28 cellular contexts compared by ENCODE assay signal in genomic region chr6:352474-352873, GRCh38. TPM values are rescaled to one million over a fixed set of nuclear protein-coding genes. Genes with fewer than 3 reads are reported as not detected.
"Had no signal": no experiment of that assay in that cellular context is flagged by ENCODE, and none has a peak within 500 bp of the region (broad histone marks: within the 10 kb centered on the region; RNA-seq: fewer than 3 reads in every experiment).

No MANE protein-coding gene starts in this region.

- H3K36me3 ChIP-seq: brain microvascular endothelial cell had no signal

- FAIRE-seq: astrocyte had no signal

- H3K27me3 ChIP-seq: brain microvascular endothelial cell, esophagus squamous epithelium, left lung, tibial nerve had no signal

- DNase-seq: activated CD4-positive, alpha-beta T cell treated with anti-CD3 and anti-CD28 coated beads for 4 hours; activated CD4-positive, alpha-beta T cell treated with anti-CD3 and anti-CD28 coated beads, Interleukin-2, amount 50 U/mL, for 4 hours; activated CD8-positive, alpha-beta memory T cell treated with anti-CD3 and anti-CD28 coated beads, Interleukin-2, amount 50 U/mL, for 4 hours; activated gamma-delta T cell treated with Interleukin-2 at 50 U/mL for 16 hours; activated naive CD4-positive, alpha-beta T cell treated with anti-CD3 and anti-CD28 coated beads, Interleukin-2, amount 50 U/mL, for 16 hours; activated T-cell treated with anti-CD3 and anti-CD28 coated beads, Interleukin-2, amount 50 U/mL, for 1 hour; amniotic stem cell; brain microvascular endothelial cell; central memory CD4-positive, alpha-beta T cell; dermis blood vessel endothelial cell; effector CD4-positive, alpha-beta T cell; esophagus squamous epithelium; foreskin melanocyte; kidney glomerular epithelial cell; left lung; stimulated activated CD4-positive, alpha-beta T cell treated with anti-CD3 and anti-CD28 coated beads, Interleukin-1b, Interleukin-23, amount 100 ng/mL, for 48 hours; stimulated activated CD4-positive, alpha-beta T cell treated with anti-CD3 and anti-CD28 coated beads, Interleukin-4, amount 100 ng/mL, for 4 hours; stimulated activated CD8-positive, alpha-beta memory T cell treated with anti-CD3 and anti-CD28 coated beads, Interleukin-4, amount 100 ng/mL, for 48 hours; stimulated activated naive CD4-positive, alpha-beta T cell had no signal

- H3K9me3 Mint-ChIP-seq: activated T-helper 1 cell treated with anti-CD3 and anti-CD28 coated beads, Interleukin-12 subunit alpha, Interleukin-12 subunit beta, Interleukin-2, Interleukin-4 antibody, amounts not matched to agents 30 ng/mL and 10 ng/mL and 1 ng/mL, durations not matched to agents 14 hours and 24 hours and 36 hours had no signal

- H3K9me3 ChIP-seq: esophagus squamous epithelium, left lung, tibial nerve had no signal

- H3K4me2 ChIP-seq: smooth muscle cell had no signal

- H3K4me1 ChIP-seq: esophagus squamous epithelium, left lung, tibial nerve had no signal

- H3K27ac Mint-ChIP-seq: activated T-helper 1 cell treated with anti-CD3 and anti-CD28 coated beads, Interleukin-12 subunit alpha, Interleukin-12 subunit beta, Interleukin-2, Interleukin-4 antibody, amounts not matched to agents 30 ng/mL and 10 ng/mL and 1 ng/mL, durations not matched to agents 14 hours and 24 hours and 36 hours; nephron had no signal

- ATAC-seq: left lung had no signal

- H3K4me3 ChIP-seq: esophagus squamous epithelium, left lung, smooth muscle cell, tibial nerve had no signal

- H3K27ac ChIP-seq: brain microvascular endothelial cell, epithelial cell of prostate, esophagus squamous epithelium, left lung, tibial nerve, VCaP had no signal

- H3K4me3 Mint-ChIP-seq: activated T-helper 1 cell treated with anti-CD3 and anti-CD28 coated beads, Interleukin-12 subunit alpha, Interleukin-12 subunit beta, Interleukin-2, Interleukin-4 antibody, amounts not matched to agents 30 ng/mL and 10 ng/mL and 1 ng/mL, durations not matched to agents 14 hours and 24 hours and 36 hours; nephron had no signal

RNA-seq across cellular contexts. Expression of gene IRF4, which starts 39.1 kb away (rescaled TPM):
- total RNA-seq: dermis blood vessel endothelial cell, glomerular endothelial cell, lung microvascular endothelial cell had no signal
- polyA plus RNA-seq: smooth muscle cell had no signal
